22 cellular contexts compared by ENCODE assay signal in genomic region chr1:182086136-182086535, GRCh38. TPM values are rescaled to one million over a fixed set of nuclear protein-coding genes. Genes with fewer than 3 reads are reported as not detected.
DNase-seq lines count a peak whose midpoint lies in the region; ATAC-seq, FAIRE-seq and TF ChIP-seq lines count a peak whose summit lies in the region.
"Had no signal": no experiment of that assay in that cellular context is flagged by ENCODE, and none has a peak within 500 bp of the region (broad histone marks: within the 10 kb centered on the region; RNA-seq: fewer than 3 reads in every experiment).

No MANE protein-coding gene starts in this region.

- no peaks in the 10 kb centered on the region for H3K9me1 ChIP-seq in IMR-90 (ENCODE audit: insufficient read depth, low read length)

- TF ChIP-seq CTCF in IMR-90 (conservative IDR thresholded peaks at IDR 0.05; ENCODE audit: low read depth, low read length) (no peak), H1 (IDR thresholded peaks at IDR 0.05; ENCODE audit: control extremely low read depth in 1 of 3, insufficient read depth in 1 of 3, low read depth in 1 of 3, low read length in 3 of 3) (no peak), heart left ventricle (IDR thresholded peaks at IDR 0.05) (no peak)

- no peaks in the 10 kb centered on the region for H3K79me2 ChIP-seq in H1 (ENCODE audit: control insufficient read depth in 1 of 2, insufficient read depth in 2 of 2, low read length in 2 of 2)

- H3K23ac ChIP-seq in IMR-90 (ENCODE audit: low read depth, low read length) (no peak overlapping the region), H1 (ENCODE audit: insufficient read length) (no peak overlapping the region)

- in situ Hi-C loops in IMR-90 (cut with MboI; ENCODE audit: low sequenced_read_pairs): loop anchor here (10.0 to 25.0 kb wide), 3 partner anchors 309 to 701 kb away; partner anchors contain the start of genes GLUL and NPL

- TF ChIP-seq RAD21 in IMR-90 (IDR thresholded peaks at IDR 0.05; ENCODE audit: low read length) (no peak), H1 (IDR thresholded peaks at IDR 0.05 in 1 of 2, conservative IDR thresholded peaks at IDR 0.05 in 1 of 2; ENCODE audit: low read depth in 2 of 2, low read length in 2 of 2) (no peak)

- H4K91ac ChIP-seq in IMR-90 (ENCODE audit: insufficient read depth, low read depth, low read length): no peak overlapping the region
- no peak overlapping the region for H4K91ac ChIP-seq in H1 (replicated peaks; ENCODE audit: insufficient read length, low read length)

- H3K9ac ChIP-seq in IMR-90 (ENCODE audit: low read depth, low read length) (no peak overlapping the region), H1 (replicated peaks in 1 of 4; ENCODE audit: extremely low read depth in 1 of 4, low read depth in 3 of 4, low read length in 3 of 4) (no peak overlapping the region)
- H3K9ac ChIP-seq: BLaER1 had no signal

- no TSS peak for BruUV-seq in IMR-90 (replicated peaks; lab: Mats Ljungman, UMichigan)

- H3K4me3 Mint-ChIP-seq in activated CD4-positive, alpha-beta memory T cell treated with anti-CD3 and anti-CD28 coated beads, Interleukin-2, amount 10 ng/mL, durations not matched to agents 7 days and 5 days: no peak overlapping the region
- no peak overlapping the region for H3K4me3 Mint-ChIP-seq in activated CD4-positive, alpha-beta memory T cell treated with anti-CD3 and anti-CD28 coated beads for 36 hours
- no peak overlapping the region for H3K4me3 Mint-ChIP-seq in stimulated activated effector memory CD8-positive, alpha-beta T cell treated with anti-CD3 and anti-CD28 coated beads, Interleukin-12 subunit alpha, Interleukin-12 subunit beta, amount 100 ng/mL, for 72 hours

- H3K4me1 ChIP-seq in IMR-90 (ENCODE audit: control insufficient read depth, insufficient read depth, low read length): no peaks in the 10 kb centered on the region
- H3K4me1 ChIP-seq in H1 (replicated peaks in 1 of 4; ENCODE audit: control insufficient read depth in 3 of 4, insufficient read depth in 4 of 4, low read length in 3 of 4): peaks cover 0 to 11% (median 4%) of the 10 kb centered on the region in 4 experiments; a peak in 4 of 7 replicates
- peaks cover 0 to 14% (median 1%) of the 10 kb centered on the region in 12 donors for H3K4me1 ChIP-seq in heart left ventricle

- intact Hi-C loops in activated CD4-positive, alpha-beta memory T cell treated with anti-CD3 and anti-CD28 coated beads for 36 hours (cut with micrococcal nuclease): loop anchor here (5.0 kb wide), 2 partner anchors 511 to 689 kb away; no protein-coding TSS in a partner anchor
- intact Hi-C loops in IMR-90 (cut with micrococcal nuclease) (loop anchor here (5.0 to 10.0 kb wide), 2 partner anchors 509 to 701 kb away; partner anchors contain the start of gene NPL), heart left ventricle (cut with DNase I) (loop anchor here in 9 of 10 donors (5.0 to 10.0 kb wide), 8 partner anchors 51 to 699 kb away; partner anchors contain the start of genes NPL (in 2 of the 9) and RNASEL (in 1 of the 9))

- no peaks in the 10 kb centered on the region for H3K27me3 ChIP-seq in IMR-90 (ENCODE audit: control insufficient read depth, insufficient read depth, low read length)
- H3K27me3 ChIP-seq in H1 (replicated peaks in 1 of 4; ENCODE audit: control insufficient read depth in 3 of 4, extremely low read depth in 1 of 4, insufficient read depth in 3 of 4, low read length in 3 of 4): no peaks in the 10 kb centered on the region
- no peaks in the 10 kb centered on the region for H3K27me3 ChIP-seq in heart left ventricle
- H3K27me3 ChIP-seq: BLaER1, MG63 had no signal

- no peak overlapping the region for H2BK120ac ChIP-seq in IMR-90 (ENCODE audit: low read depth, low read length)
- H2BK120ac ChIP-seq in H1 (replicated peaks; ENCODE audit: low read depth, low read length): no peak overlapping the region

- H4K8ac ChIP-seq in IMR-90 (ENCODE audit: low read depth in 2 of 2, low read length in 2 of 2): no peak overlapping the region
- H4K8ac ChIP-seq in H1 (ENCODE audit: extremely low read depth, insufficient read depth, low read length): no peak overlapping the region; the same call in 1 of the 2 replicates

- H3K79me1 ChIP-seq in IMR-90 (ENCODE audit: low read depth in 1 of 2, low read length in 2 of 2) (no peaks in the 10 kb centered on the region), H1 (ENCODE audit: low read depth, low read length) (no peaks in the 10 kb centered on the region)

- no peaks in the 10 kb centered on the region for H3K36me3 Mint-ChIP-seq in activated CD4-positive, alpha-beta memory T cell treated with anti-CD3 and anti-CD28 coated beads, Interleukin-2, amount 10 ng/mL, durations not matched to agents 7 days and 5 days (ENCODE audit: low read depth)
- no peaks in the 10 kb centered on the region for H3K36me3 Mint-ChIP-seq in activated CD4-positive, alpha-beta memory T cell treated with anti-CD3 and anti-CD28 coated beads for 36 hours
- no peaks in the 10 kb centered on the region for H3K36me3 Mint-ChIP-seq in stimulated activated effector memory CD8-positive, alpha-beta T cell treated with anti-CD3 and anti-CD28 coated beads, Interleukin-12 subunit alpha, Interleukin-12 subunit beta, amount 100 ng/mL, for 72 hours

- DNase-seq in activated CD4-positive, alpha-beta memory T cell treated with anti-CD3 and anti-CD28 coated beads, Interleukin-2, amount 10 ng/mL, durations not matched to agents 7 days and 5 days: no peak
- no peak for DNase-seq in activated CD4-positive, alpha-beta memory T cell treated with anti-CD3 and anti-CD28 coated beads for 36 hours
- no peak for DNase-seq in IMR-90
- no peak for DNase-seq in H1 (ENCODE audit: low read depth in 1 of 2, low spot score in 2 of 2)
- DNase-seq in stimulated activated effector memory CD8-positive, alpha-beta T cell treated with anti-CD3 and anti-CD28 coated beads, Interleukin-12 subunit alpha, Interleukin-12 subunit beta, amount 100 ng/mL, for 72 hours (ENCODE audit: low spot score in 2 of 2): no peak
- DNase-seq in heart left ventricle: no peak
- no peak for DNase-seq in HT-29 (ENCODE audit: low spot score)
- no peak for DNase-seq in GM12892 (ENCODE audit: insufficient read length)
- DNase-seq: DND-41, HCEC 1CT, Kasumi-1, MG63, NCI-H1048, NCI-H1436, NCI-H1930, NCI-H526, PC-3, RPMI8226, SIG-M5 had no signal

- no peak overlapping the region for H2AK9ac ChIP-seq in IMR-90 (replicated peaks; ENCODE audit: low read depth, low read length, poor library complexity)

- H2AK5ac ChIP-seq in IMR-90 (ENCODE audit: low read depth, low read length) (no peak overlapping the region), H1 (ENCODE audit: low read depth, low read length) (no peak overlapping the region)

- H3K4me2 ChIP-seq in IMR-90 (ENCODE audit: low read depth, low read length) (no peak overlapping the region), H1 (ENCODE audit: insufficient read depth in 1 of 2, low read depth in 2 of 2, low read length in 2 of 2) (no peak overlapping the region)

- H2BK5ac ChIP-seq in IMR-90 (ENCODE audit: low read depth, low read length, poor library complexity, severe bottlenecking) (no peak overlapping the region), H1 (ENCODE audit: low read depth, low read length) (no peak overlapping the region)

- ATAC-seq in IMR-90 (ENCODE audit: low read depth) (no peak), heart left ventricle (no peak)
- no peak for ATAC-seq in stimulated activated effector memory CD8-positive, alpha-beta T cell treated with anti-CD3 and anti-CD28 coated beads, Interleukin-12 subunit alpha, Interleukin-12 subunit beta, amount 100 ng/mL, for 72 hours
- ATAC-seq: PC-3 had no signal

- WGBS in IMR-90 (ENCODE audit: extremely low coverage in 2 of 2, insufficient read length in 1 of 2), 2 experiments: 72% methylated on average over 2 of the region's 8 CpGs; no CpG with 5 or more reads in 1 of the 2 experiments
- 87% methylated on average over 8 of the region's 8 CpGs; no CpG with 5 or more reads in 1 of the 2 experiments for WGBS in H1 (ENCODE audit: extremely low coverage in 1 of 2, insufficient coverage in 1 of 2, insufficient read length in 1 of 2, insufficient replicate concordance in 2 of 2, low coverage in 1 of 2, low lambda C conversion rate in 2 of 2, missing lambda C conversion rate in 1 of 2), 2 experiments
- 87 to 92% (median 89%) methylated on average over 8 of the region's 8 CpGs for WGBS in heart left ventricle, 4 donors

- no peak overlapping the region for H2BK15ac ChIP-seq in IMR-90 (ENCODE audit: low read depth, low read length)
- no peak overlapping the region for H2BK15ac ChIP-seq in H1 (ENCODE audit: low read length)

- H3K56ac ChIP-seq in IMR-90 (ENCODE audit: extremely low read depth, insufficient read depth, low read length): no peak overlapping the region
- no peak overlapping the region for H3K56ac ChIP-seq in H1 (replicated peaks; ENCODE audit: insufficient read length, low read depth, low read length)

- CTCF ChIA-PET in activated CD4-positive, alpha-beta memory T cell treated with anti-CD3 and anti-CD28 coated beads, Interleukin-2, amount 10 ng/mL, durations not matched to agents 7 days and 5 days (lab: Charles Lee): interaction anchor here (0.6 to 12.2 kb wide), 10 partner anchors 23 to 701 kb away, joined by 3 to 261 read pairs (median 5); partner anchors contain the start of gene GLUL
- CTCF ChIA-PET in activated CD4-positive, alpha-beta memory T cell treated with anti-CD3 and anti-CD28 coated beads for 36 hours (lab: Charles Lee): interaction anchor here (1.2 to 7.2 kb wide), 7 partner anchors 54 to 698 kb away, joined by 3 to 118 read pairs (median 10); partner anchors contain the start of gene GLUL
- CTCF ChIA-PET in IMR-90 (lab: Yijun Ruan, JAX) (interaction anchor here (1.4 kb wide), 1 partner anchor 311 kb away, joined by 5 read pairs; no protein-coding TSS in a partner anchor), H1 (lab: Charles Lee; ENCODE audit: partially characterized antibody) (interaction anchor here (0.7 to 6.7 kb wide), 29 partner anchors 9 to 702 kb away, joined by 3 to 88 read pairs (median 4); partner anchors contain the start of gene TEDDM1)

- H3K36me3 ChIP-seq in IMR-90 (ENCODE audit: control insufficient read depth, insufficient read depth, low read length) (no peaks in the 10 kb centered on the region), H1 (ENCODE audit: control insufficient read depth in 2 of 4, insufficient read depth in 4 of 4, low read length in 3 of 4) (no peaks in the 10 kb centered on the region), heart left ventricle (no peaks in the 10 kb centered on the region)
- H3K36me3 ChIP-seq: BLaER1, MG63 had no signal

- TF ChIP-seq EP300 in H1 (IDR thresholded peaks at IDR 0.05; ENCODE audit: borderline replicate concordance in 1 of 2, low read depth in 2 of 2, low read length in 2 of 2): no peak

- TF ChIP-seq POLR2A in IMR-90 (IDR thresholded peaks at IDR 0.05; ENCODE audit: low read depth, low read length) (no peak), H1 (IDR thresholded peaks at IDR 0.05; ENCODE audit: control extremely low read depth in 1 of 2, low read depth in 2 of 2, low read length in 2 of 2) (no peak), heart left ventricle (IDR thresholded peaks at IDR 0.05) (no peak), GM12892 (IDR thresholded peaks at IDR 0.05; ENCODE audit: low read depth, low read length) (no peak)

- no peaks in the 10 kb centered on the region; the same call in 1 of the 2 replicates for H3K23me2 ChIP-seq in H1 (ENCODE audit: low read depth, low read length)

- H3K27me3 Mint-ChIP-seq in activated CD4-positive, alpha-beta memory T cell treated with anti-CD3 and anti-CD28 coated beads, Interleukin-2, amount 10 ng/mL, durations not matched to agents 7 days and 5 days: no peaks in the 10 kb centered on the region
- no peaks in the 10 kb centered on the region for H3K27me3 Mint-ChIP-seq in activated CD4-positive, alpha-beta memory T cell treated with anti-CD3 and anti-CD28 coated beads for 36 hours

- H2BK20ac ChIP-seq in IMR-90 (ENCODE audit: low read depth, low read length): no peak overlapping the region
- H2BK20ac ChIP-seq in H1 (ENCODE audit: low read length): 0 out of 2 replicates have a peak overlapping the region, but pooled peaks have one; percentile 5

- H3K9me3 Mint-ChIP-seq in activated CD4-positive, alpha-beta memory T cell treated with anti-CD3 and anti-CD28 coated beads, Interleukin-2, amount 10 ng/mL, durations not matched to agents 7 days and 5 days: no peaks in the 10 kb centered on the region
- no peaks in the 10 kb centered on the region for H3K9me3 Mint-ChIP-seq in activated CD4-positive, alpha-beta memory T cell treated with anti-CD3 and anti-CD28 coated beads for 36 hours
- H3K9me3 Mint-ChIP-seq in stimulated activated effector memory CD8-positive, alpha-beta T cell treated with anti-CD3 and anti-CD28 coated beads, Interleukin-12 subunit alpha, Interleukin-12 subunit beta, amount 100 ng/mL, for 72 hours: no peaks in the 10 kb centered on the region

- H2AFZ ChIP-seq in IMR-90 (replicated peaks; ENCODE audit: low read length, poor library complexity): peak overlapping the region; percentile 32
- no peak overlapping the region for H2AFZ ChIP-seq in H1 (ENCODE audit: low read length)

- no peaks in the 10 kb centered on the region for H3K9me3 ChIP-seq in IMR-90 (ENCODE audit: control insufficient read depth, insufficient read depth, low read length)
- no peaks in the 10 kb centered on the region for H3K9me3 ChIP-seq in H1 (ENCODE audit: insufficient read depth in 2 of 2, low read depth in 1 of 2, low read length in 1 of 2)
- H3K9me3 ChIP-seq in heart left ventricle: no peaks in the 10 kb centered on the region
- H3K9me3 ChIP-seq: BLaER1, MG63 had no signal

- H4K20me1 ChIP-seq in IMR-90 (ENCODE audit: insufficient read depth, low read length) (no peaks in the 10 kb centered on the region), H1 (replicated peaks in 1 of 2; ENCODE audit: control insufficient read depth in 1 of 2, insufficient read depth in 2 of 2, low read length in 2 of 2) (no peaks in the 10 kb centered on the region)
- H4K20me1 ChIP-seq: BLaER1 had no signal

- H4K5ac ChIP-seq in IMR-90 (ENCODE audit: low read depth, low read length) (no peak overlapping the region), H1 (ENCODE audit: insufficient read length, low read depth, low read length) (no peak overlapping the region)

- 0 out of 2 replicates have a peak overlapping the region, but pooled peaks have one; percentile 65 for H2BK12ac ChIP-seq in H1 (ENCODE audit: low read depth, low read length)

- POLR2A ChIA-PET in activated CD4-positive, alpha-beta memory T cell treated with anti-CD3 and anti-CD28 coated beads, Interleukin-2, amount 10 ng/mL, durations not matched to agents 7 days and 5 days (lab: Charles Lee): interaction anchor here (0.6 kb wide), 1 partner anchor 754 kb away, joined by 3 read pairs; no protein-coding TSS in a partner anchor
- POLR2A ChIA-PET in activated CD4-positive, alpha-beta memory T cell treated with anti-CD3 and anti-CD28 coated beads for 36 hours (lab: Charles Lee): no interaction called here
- POLR2A ChIA-PET in IMR-90 (lab: Charles Lee; ENCODE audit: unreplicated experiment): no interaction called here
- POLR2A ChIA-PET in H1 (lab: Charles Lee; ENCODE audit: partially characterized antibody): interaction anchor here (1.4 to 2.0 kb wide), 3 partner anchors 11 to 306 kb away, joined by 3 to 13 read pairs (median 5); partner anchors contain the start of gene GLUL

- H3K4ac ChIP-seq in IMR-90 (ENCODE audit: low read depth, low read length) (no peak overlapping the region), H1 (replicated peaks; ENCODE audit: insufficient read length, low read depth, low read length) (no peak overlapping the region)

- dilution Hi-C loops in IMR-90 (cut with HindIII; ENCODE audit: low sequenced_read_pairs, unreplicated experiment): no loop called here

- H3K14ac ChIP-seq in IMR-90 (replicated peaks; ENCODE audit: low read depth, low read length) (no peak overlapping the region), H1 (ENCODE audit: insufficient read length) (no peak overlapping the region)

- H3K4me1 Mint-ChIP-seq in activated CD4-positive, alpha-beta memory T cell treated with anti-CD3 and anti-CD28 coated beads, Interleukin-2, amount 10 ng/mL, durations not matched to agents 7 days and 5 days: peaks cover 61% of the 10 kb centered on the region
- H3K4me1 Mint-ChIP-seq in activated CD4-positive, alpha-beta memory T cell treated with anti-CD3 and anti-CD28 coated beads for 36 hours (ENCODE audit: low read depth): peaks cover 42% of the 10 kb centered on the region
- H3K4me1 Mint-ChIP-seq in stimulated activated effector memory CD8-positive, alpha-beta T cell treated with anti-CD3 and anti-CD28 coated beads, Interleukin-12 subunit alpha, Interleukin-12 subunit beta, amount 100 ng/mL, for 72 hours: peaks cover 25% of the 10 kb centered on the region

- H3K18ac ChIP-seq in IMR-90 (ENCODE audit: low read depth, low read length) (no peak overlapping the region), H1 (ENCODE audit: extremely low read depth, low read length) (0 out of 2 replicates have a peak overlapping the region, but pooled peaks have one; percentile 11)

- FAIRE-seq in H1 (lab: Jason Lieb, UNC): no peak
- FAIRE-seq in GM12892 (lab: Jason Lieb, UNC): no peak
- FAIRE-seq: G401.6 had no signal

- peak overlapping the region; percentile 87 for H3K27ac Mint-ChIP-seq in activated CD4-positive, alpha-beta memory T cell treated with anti-CD3 and anti-CD28 coated beads, Interleukin-2, amount 10 ng/mL, durations not matched to agents 7 days and 5 days
- H3K27ac Mint-ChIP-seq in activated CD4-positive, alpha-beta memory T cell treated with anti-CD3 and anti-CD28 coated beads for 36 hours: no peak overlapping the region
- peak overlapping the region; percentile 20 for H3K27ac Mint-ChIP-seq in stimulated activated effector memory CD8-positive, alpha-beta T cell treated with anti-CD3 and anti-CD28 coated beads, Interleukin-12 subunit alpha, Interleukin-12 subunit beta, amount 100 ng/mL, for 72 hours

- no peak overlapping the region for H3K27ac ChIP-seq in IMR-90 (ENCODE audit: insufficient read depth, low read length)
- no peak overlapping the region for H3K27ac ChIP-seq in H1 (ENCODE audit: low read depth, low read length)
- no peak overlapping the region for H3K27ac ChIP-seq in heart left ventricle
- H3K27ac ChIP-seq: BLaER1 had no signal

- H3K4me3 ChIP-seq in IMR-90 (ENCODE audit: insufficient read depth, low read depth, low read length) (no peak overlapping the region), H1 (ENCODE audit: extremely low read depth in 1 of 4, insufficient read depth in 2 of 4, low read depth in 3 of 4, low read length in 4 of 4) (no peak overlapping the region), heart left ventricle (no peak overlapping the region)
- H3K4me3 ChIP-seq: BLaER1, MG63 had no signal

RNA-seq across cellular contexts. Expression of gene ZNF648, which starts 24.6 kb away (rescaled TPM):
- total RNA-seq in activated CD4-positive, alpha-beta memory T cell treated with anti-CD3 and anti-CD28 coated beads, Interleukin-2, amount 10 ng/mL, durations not matched to agents 7 days and 5 days: not detected
- not detected for total RNA-seq in activated CD4-positive, alpha-beta memory T cell treated with anti-CD3 and anti-CD28 coated beads for 36 hours
- total RNA-seq in IMR-90 (2012; rRNA removed) (not detected in 2 replicates), heart left ventricle (not detected)
- polyA plus RNA-seq in IMR-90 (2012; rRNA removed) (not detected in 2 replicates), H1 (2011; rRNA removed) (0.53 and 0.64 TPM in 2 replicates), heart left ventricle (not detected)
- polyA plus RNA-seq in IMR-90 (2012; cell fraction: cytosol; rRNA removed): not detected in 2 replicates
- polyA plus RNA-seq in IMR-90 (2012; cell fraction: nucleus; rRNA removed; ENCODE audit: low replicate concordance): not detected in 2 replicates
- total RNA-seq in H1 (2021; fragmentation: NEBNext Ultra II Directional; extraction: Animal tissue kit (Norgen Biotek cat#: 25700)): 0.20 and 0.23 TPM in 2 replicates
- polyA plus RNA-seq in H1 (2011; cell fraction: cytosol; rRNA removed): 0.49 TPM
- polyA plus RNA-seq in H1 (2011; cell fraction: nucleus; rRNA removed): 0.90 TPM
- 0.12 to 0.20 TPM (median 0.18 TPM) in 4 replicates for polyA plus RNA-seq in H1 (2012, experiment 1 of 2)
- polyA plus RNA-seq in H1 (2012, experiment 2 of 2): 0.04 TPM
- polyA plus RNA-seq in H1 (2013, experiment 1 of 2): 0.22 TPM
- 0.20 TPM for polyA plus RNA-seq in H1 (2013, experiment 2 of 2)
- polyA minus RNA-seq in H1 (2011; rRNA and poly(A)+ RNA removed): 1.3 and 1.6 TPM in 2 replicates
- polyA minus RNA-seq in H1 (2011; cell fraction: cytosol; rRNA and poly(A)+ RNA removed): 0.88 TPM
- polyA minus RNA-seq in H1 (2011; cell fraction: nucleus; rRNA and poly(A)+ RNA removed): 2.3 TPM
- not detected in 2 replicates for total RNA-seq in HT-29 (2014; rRNA removed; shearing (Covaris generic))
- not detected for polyA plus RNA-seq in GM12892 (2012; ENCODE audit: missing spikeins)
- total RNA-seq: A673, PC-3 had no signal

Comparison
In these comparisons a context has a peak if more than half of its experiments do, and no peak if none do; other contexts are left out.
1. POLR2A ChIA-PET loops: an anchor here in activated CD4-positive, alpha-beta memory T cell treated with anti-CD3 and anti-CD28 coated beads, Interleukin-2, amount 10 ng/mL, durations not matched to agents 7 days and 5 days (0.6 kb wide) and H1 (1.4 to 2.0 kb wide); none called in activated CD4-positive, alpha-beta memory T cell treated with anti-CD3 and anti-CD28 coated beads for 36 hours and IMR-90.